ENCODE assay signal across 8 cellular contexts in genomic region chr19:48489608-48490216, GRCh38. TPM values are rescaled to one million over a fixed set of nuclear protein-coding genes. Genes with fewer than 3 reads are reported as not detected.
A peak's percentile ranks its signal among the peaks of the same experiment; 100 is the strongest.
DNase-seq lines count a peak whose midpoint lies in the region; ATAC-seq and TF ChIP-seq lines count a peak whose summit lies in the region.

No MANE protein-coding gene starts in this region.

- ATAC-seq in GM21529 (IDR thresholded peaks at IDR 0.05; ENCODE audit: unreplicated experiment): no peak

- no peaks in the 10 kb centered on the region for H3K36me3 Mint-ChIP-seq in T-helper 2 cell treated with Interferon-gamma antibody and Interleukin-4, amounts not matched to agents 5 μg/mL and 100 μg/mL, for 36 hours (ENCODE audit: low read depth)

- no peak overlapping the region for H3K27ac ChIP-seq in ascending aorta

- H3K27ac Mint-ChIP-seq in T-helper 2 cell treated with Interferon-gamma antibody and Interleukin-4, amounts not matched to agents 5 μg/mL and 100 μg/mL, for 36 hours: no peak overlapping the region

- intact Hi-C loops in ascending aorta (cut with DNase I): loop anchor here (1.0 to 5.0 kb wide), 3 partner anchors 21 to 127 kb away; partner anchors contain the start of genes CYTH2, SYNGR4 and TMEM143

- no peaks in the 10 kb centered on the region for H3K9me3 Mint-ChIP-seq in T-helper 2 cell treated with Interferon-gamma antibody and Interleukin-4, amounts not matched to agents 5 μg/mL and 100 μg/mL, for 36 hours

- no peak overlapping the region for H3K4me3 Mint-ChIP-seq in T-helper 2 cell treated with Interferon-gamma antibody and Interleukin-4, amounts not matched to agents 5 μg/mL and 100 μg/mL, for 36 hours

- peaks cover 0 to 15% of the 10 kb centered on the region in 2 donors for H3K4me1 ChIP-seq in ascending aorta

- no peaks in the 10 kb centered on the region for H3K9me3 ChIP-seq in ascending aorta

- H3K4me3 ChIP-seq in NB4 (ENCODE audit: low read depth, low read length): no peak overlapping the region
- no peak overlapping the region for H3K4me3 ChIP-seq in ascending aorta

- TF ChIP-seq POLR2A in NB4 (IDR thresholded peaks at IDR 0.05; ENCODE audit: extremely low read depth, insufficient read length): no peak

- DNase-seq in SKM-1 treated with dmso at 0.1 percent for 144 hours (lab: John Stamatoyannopoulos, UW; ENCODE audit: unreplicated experiment): peak; percentile 23
- DNase-seq in SKM-1 (lab: John Stamatoyannopoulos, UW; ENCODE audit: unreplicated experiment): no peak
- peak; percentile 94 for DNase-seq in NB4 (ENCODE audit: low read depth)
- peak; percentile 74 for DNase-seq in T-helper 2 cell treated with Interferon-gamma antibody and Interleukin-4, amounts not matched to agents 5 μg/mL and 100 μg/mL, for 36 hours (ENCODE audit: low spot score)
- peak in 1 of 2 donors; percentile 83 for DNase-seq in ascending aorta (ENCODE audit: low spot score in 2 of 2)
- DNase-seq in iPS-NIHi11 (ENCODE audit: low spot score): peak; percentile 83
- DNase-seq in stimulated activated CD4-positive, alpha-beta T cell treated with anti-CD3 and anti-CD28 coated beads, Interleukin-1b, Interleukin-23, amount 100 ng/mL, for 24 hours (ENCODE audit: low read depth in 4 of 4, low spot score in 1 of 4): peak in 3 of 4 experiments; percentile 68 to 79 (median 75)

- peaks cover 25% of the 10 kb centered on the region for H3K4me1 Mint-ChIP-seq in T-helper 2 cell treated with Interferon-gamma antibody and Interleukin-4, amounts not matched to agents 5 μg/mL and 100 μg/mL, for 36 hours (ENCODE audit: low read depth)

- H3K36me3 ChIP-seq in ascending aorta: no peaks in the 10 kb centered on the region

- TF ChIP-seq CTCF in NB4 (IDR thresholded peaks at IDR 0.05; ENCODE audit: low read depth, low read length) (peak; percentile 100), ascending aorta (IDR thresholded peaks at IDR 0.05) (peak; percentile 86 to 95 (median 95))

- no peaks in the 10 kb centered on the region for H3K27me3 ChIP-seq in ascending aorta

- H3K27me3 Mint-ChIP-seq in T-helper 2 cell treated with Interferon-gamma antibody and Interleukin-4, amounts not matched to agents 5 μg/mL and 100 μg/mL, for 36 hours (ENCODE audit: low read depth): peaks cover 33% of the 10 kb centered on the region

RNA-seq across cellular contexts. Expression of gene CYTH2, which starts 20.5 kb away (rescaled TPM):
- 83.5 TPM for total RNA-seq in ascending aorta

RNA-seq across cellular contexts. Expression of gene LMTK3, which starts 21.9 kb away (rescaled TPM):
- total RNA-seq in ascending aorta: 0.11 TPM

RNA-seq across cellular contexts. Expression of gene KCNJ14, which starts 34.3 kb away (rescaled TPM):
- total RNA-seq in ascending aorta: 6.1 TPM

RNA-seq across cellular contexts. Expression of gene GRWD1, which starts 43.9 kb away (rescaled TPM):
- 16.0 TPM for total RNA-seq in ascending aorta
